ENCODE assay signal across 8 cellular contexts in the genomic region with DNA sequence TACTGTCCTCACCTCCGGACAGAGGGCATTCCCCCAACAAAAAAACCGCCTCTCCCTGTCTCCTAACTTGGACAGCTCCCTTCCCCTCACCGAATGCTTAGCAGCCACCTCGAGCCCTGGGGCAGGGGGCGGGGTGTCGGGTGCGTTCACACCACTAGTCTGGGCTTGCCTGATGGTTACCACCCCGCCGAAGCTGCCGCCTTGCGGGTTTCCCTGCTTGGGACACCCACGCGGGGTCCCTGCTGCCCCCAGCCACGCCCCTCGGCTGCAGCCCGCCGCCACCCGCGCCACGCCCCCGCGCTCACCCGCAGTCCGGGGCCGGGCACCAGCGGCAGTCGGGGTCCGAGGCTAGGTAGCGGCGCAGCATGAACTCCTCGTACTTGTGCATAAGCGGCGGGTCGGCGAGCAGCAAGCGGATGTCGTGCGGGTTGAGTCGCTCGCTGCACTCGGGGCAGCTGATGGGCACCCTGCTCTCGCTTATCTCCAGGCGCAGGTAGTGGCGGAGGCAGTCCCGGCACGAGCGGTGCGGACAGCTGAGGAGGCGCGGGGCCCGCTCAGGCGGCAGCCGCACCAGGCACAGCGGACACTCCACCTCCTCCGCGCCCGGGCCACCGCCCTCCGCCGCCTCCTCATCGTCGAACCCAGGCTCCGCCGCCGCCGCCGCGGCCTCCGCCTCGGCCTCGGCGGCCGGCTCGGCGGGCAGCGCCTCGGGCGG. TPM values are rescaled to one million over a fixed set of nuclear protein-coding genes. Genes with fewer than 3 reads are reported as not detected.
DNase-seq lines count a peak whose midpoint lies in the region; ATAC-seq and TF ChIP-seq lines count a peak whose summit lies in the region.

No MANE protein-coding gene starts in this region.

- peak; percentile 15 for ATAC-seq in GM18868 (IDR thresholded peaks at IDR 0.05; ENCODE audit: unreplicated experiment)
- ATAC-seq in HG03280 (IDR thresholded peaks at IDR 0.05; ENCODE audit: unreplicated experiment): peak; percentile 29
- ATAC-seq in foreskin keratinocyte: peak; percentile 55

- H3K27me3 ChIP-seq in Peyer's patch (no peaks in the 10 kb centered on the region), foreskin keratinocyte (no peaks in the 10 kb centered on the region), neutrophil (no peaks in the 10 kb centered on the region)

- H3K4me3 ChIP-seq in AG04449 (ENCODE audit: low read depth, low read length) (peak overlapping the region; percentile 87), Peyer's patch (peak overlapping the region; percentile 87 to 100 (median 95)), neutrophil (ENCODE audit: low read depth in 1 of 2, low read length in 1 of 2) (peak overlapping the region; percentile 90 to 99)

- TF ChIP-seq CTCF in AG04449 (IDR thresholded peaks at IDR 0.05; ENCODE audit: insufficient read depth, low read length, missing control alignments) (no peak), Peyer's patch (IDR thresholded peaks at IDR 0.05) (peak in 2 of 6 experiments; percentile 18 to 26), foreskin keratinocyte (conservative IDR thresholded peaks at IDR 0.05) (peak; percentile 18), neutrophil (IDR thresholded peaks at IDR 0.05) (peak; percentile 49)

- peak in 1 of 2 donors; percentile 21 for TF ChIP-seq POLR2A in Peyer's patch (IDR thresholded peaks at IDR 0.05)

- H3K9me3 ChIP-seq in Peyer's patch (no peaks in the 10 kb centered on the region), neutrophil (no peaks in the 10 kb centered on the region)

- CTCF ChIA-PET in AG04449 (lab: Yijun Ruan, JAX): interaction anchor here (1.0 to 1.9 kb wide), 5 partner anchors 11 to 91 kb away, joined by 3 to 11 read pairs (median 3); no protein-coding TSS in a partner anchor

- peaks cover 0 to 20% (median 9%) of the 10 kb centered on the region in 4 donors for H3K4me1 ChIP-seq in Peyer's patch
- peaks cover 22% of the 10 kb centered on the region for H3K4me1 ChIP-seq in foreskin keratinocyte
- peaks cover 37 to 49% of the 10 kb centered on the region in 2 experiments for H3K4me1 ChIP-seq in neutrophil (ENCODE audit: control insufficient read depth in 1 of 2, insufficient read depth in 1 of 2, low read depth in 1 of 2, low read length in 1 of 2)

- DNase-seq in AG04449 (ENCODE audit: low read depth, low spot score) (no peak), Peyer's patch (peak; percentile 71 to 80 (median 75)), foreskin keratinocyte (peak; percentile 47 to 74)
- DNase-seq in activated T-helper 9 cell treated with anti-CD3 and anti-CD28 coated beads, Interleukin-2, amount 50 U/mL, for 16 hours (ENCODE audit: low read depth): peak; percentile 46

- POLR2A ChIA-PET in AG04449 (lab: Yijun Ruan, JAX): interaction anchor here (0.6 to 2.5 kb wide), 7 partner anchors 8 to 92 kb away, joined by 3 to 9 read pairs (median 3); no protein-coding TSS in a partner anchor

- H3K36me3 ChIP-seq in Peyer's patch: no peaks in the 10 kb centered on the region
- peaks cover 5% of the 10 kb centered on the region for H3K36me3 ChIP-seq in neutrophil

- H3K27ac ChIP-seq in Peyer's patch: peak overlapping the region; percentile 78 to 97 (median 94)
- H3K27ac ChIP-seq in foreskin keratinocyte: peak overlapping the region; percentile 97
- peak overlapping the region; percentile 98 for H3K27ac ChIP-seq in neutrophil
- peak overlapping the region; percentile 50 for H3K27ac ChIP-seq in temporal lobe (ENCODE audit: low read depth, low read length)

RNA-seq across cellular contexts. Expression of a gene that starts 0.7 kb away (rescaled TPM):
- total RNA-seq in Peyer's patch (10 to 100 TPM; 28.1 to 62.1 (median 54.6) TPM), foreskin keratinocyte (27.0 and 30.9 TPM in 2 replicates), temporal lobe (31.5 TPM)
- 18.2 and 20.7 TPM in 2 replicates for polyA plus RNA-seq in foreskin keratinocyte
